ENCODE assay signal across 26 cellular contexts in genomic region chr1:206918076-206918475, GRCh38. TPM values are rescaled to one million over a fixed set of nuclear protein-coding genes. Genes with fewer than 3 reads are reported as not detected.
DNase-seq lines count a peak whose midpoint lies in the region; ATAC-seq and TF ChIP-seq lines count a peak whose summit lies in the region.
"Had no signal": no experiment of that assay in that cellular context is flagged by ENCODE, and none has a peak within 500 bp of the region (broad histone marks: within the 10 kb centered on the region; RNA-seq: fewer than 3 reads in every experiment).

No MANE protein-coding gene starts in this region.

- H3K36me3 ChIP-seq in GM06990 (ENCODE audit: control insufficient read depth, insufficient read depth, low read length) (peaks cover 13% of the 10 kb centered on the region), body of pancreas (replicated peaks in 1 of 2; ENCODE audit: insufficient read depth in 1 of 2, low read depth in 2 of 2) (no peaks in the 10 kb centered on the region)
- H3K36me3 ChIP-seq: lower lobe of right lung, right lobe of liver, SJCRH30, thoracic aorta had no signal

- H3K4me3 Mint-ChIP-seq in activated T-cell treated with anti-CD3 and anti-CD28 coated beads, Interleukin-2, amount 50 U/mL, for 4 hours: peak overlapping the region; percentile 80
- peak overlapping the region; percentile 2 for H3K4me3 Mint-ChIP-seq in activated T-helper 1 cell treated with anti-CD3 and anti-CD28 coated beads, Interleukin-12 subunit alpha, Interleukin-12 subunit beta, Interleukin-2, Interleukin-4 antibody, amounts not matched to agents 30 ng/mL and 10 ng/mL and 1 ng/mL, durations not matched to agents 14 hours and 24 hours and 36 hours
- H3K4me3 Mint-ChIP-seq: T-helper 17 cell had no signal

- no peak for TF ChIP-seq POLR2A in body of pancreas (IDR thresholded peaks at IDR 0.05)

- no peaks in the 10 kb centered on the region for H3K9me3 ChIP-seq in body of pancreas
- H3K9me3 ChIP-seq: lower lobe of right lung, right lobe of liver, SJCRH30, thoracic aorta had no signal

- H3K27ac Mint-ChIP-seq in activated T-helper 1 cell treated with anti-CD3 and anti-CD28 coated beads, Interleukin-12 subunit alpha, Interleukin-12 subunit beta, Interleukin-2, Interleukin-4 antibody, amounts not matched to agents 30 ng/mL and 10 ng/mL and 1 ng/mL, durations not matched to agents 14 hours and 24 hours and 36 hours: no peak overlapping the region
- H3K27ac Mint-ChIP-seq: T-helper 17 cell had no signal

- H3K27ac ChIP-seq in body of pancreas: no peak overlapping the region
- H3K27ac ChIP-seq: lower lobe of right lung, right lobe of liver, SJCRH30, thoracic aorta, VCaP had no signal

- TF ChIP-seq CTCF in GM06990 (IDR thresholded peaks at IDR 0.05; ENCODE audit: insufficient read depth, low read length, poor library complexity, severe bottlenecking) (no peak), body of pancreas (IDR thresholded peaks at IDR 0.05) (no peak)

- H3K4me1 ChIP-seq in body of pancreas: no peaks in the 10 kb centered on the region
- H3K4me1 ChIP-seq: SJCRH30 had no signal

- 63 to 80% methylated on average over 3 of the region's 3 CpGs for WGBS in body of pancreas, 2 donors

- H3K27me3 Mint-ChIP-seq in activated T-cell treated with anti-CD3 and anti-CD28 coated beads, Interleukin-2, amount 50 U/mL, for 4 hours (ENCODE audit: low read depth): no peaks in the 10 kb centered on the region
- no peaks in the 10 kb centered on the region for H3K27me3 Mint-ChIP-seq in activated T-helper 1 cell treated with anti-CD3 and anti-CD28 coated beads, Interleukin-12 subunit alpha, Interleukin-12 subunit beta, Interleukin-2, Interleukin-4 antibody, amounts not matched to agents 30 ng/mL and 10 ng/mL and 1 ng/mL, durations not matched to agents 14 hours and 24 hours and 36 hours (ENCODE audit: insufficient read depth)
- H3K27me3 Mint-ChIP-seq: T-helper 17 cell had no signal

- H3K27me3 ChIP-seq in GM06990 (replicated peaks; ENCODE audit: control insufficient read depth, insufficient read depth, low read length) (no peaks in the 10 kb centered on the region), body of pancreas (no peaks in the 10 kb centered on the region)
- H3K27me3 ChIP-seq: right lobe of liver had no signal

- H3K9me3 Mint-ChIP-seq in activated T-cell treated with anti-CD3 and anti-CD28 coated beads, Interleukin-2, amount 50 U/mL, for 4 hours: no peaks in the 10 kb centered on the region
- H3K9me3 Mint-ChIP-seq in activated T-helper 1 cell treated with anti-CD3 and anti-CD28 coated beads, Interleukin-12 subunit alpha, Interleukin-12 subunit beta, Interleukin-2, Interleukin-4 antibody, amounts not matched to agents 30 ng/mL and 10 ng/mL and 1 ng/mL, durations not matched to agents 14 hours and 24 hours and 36 hours: no peaks in the 10 kb centered on the region

- peaks cover 77% of the 10 kb centered on the region for H3K4me1 Mint-ChIP-seq in activated T-cell treated with anti-CD3 and anti-CD28 coated beads, Interleukin-2, amount 50 U/mL, for 4 hours (ENCODE audit: low read depth)
- H3K4me1 Mint-ChIP-seq in activated T-helper 1 cell treated with anti-CD3 and anti-CD28 coated beads, Interleukin-12 subunit alpha, Interleukin-12 subunit beta, Interleukin-2, Interleukin-4 antibody, amounts not matched to agents 30 ng/mL and 10 ng/mL and 1 ng/mL, durations not matched to agents 14 hours and 24 hours and 36 hours (ENCODE audit: low read depth): peaks cover 41% of the 10 kb centered on the region

- intact Hi-C loops in activated T-helper 1 cell treated with anti-CD3 and anti-CD28 coated beads, Interleukin-12 subunit alpha, Interleukin-12 subunit beta, Interleukin-2, Interleukin-4 antibody, amounts not matched to agents 30 ng/mL and 10 ng/mL and 1 ng/mL, durations not matched to agents 14 hours and 24 hours and 36 hours (cut with micrococcal nuclease): no loop called here
- intact Hi-C loops in posterior vena cava (cut with DNase I): loop anchor here (10.0 kb wide), 1 partner anchor 433 kb away; no protein-coding TSS in a partner anchor
- intact Hi-C loops in body of pancreas (cut with DNase I): loop anchor here (10.0 kb wide), 1 partner anchor 433 kb away; no protein-coding TSS in a partner anchor

- no peak for DNase-seq in activated T-cell treated with anti-CD3 and anti-CD28 coated beads, Interleukin-2, amount 50 U/mL, for 4 hours
- DNase-seq in activated T-cell treated with anti-CD3 and anti-CD28 coated beads, Interleukin-2, amount 50 U/mL, for 1 hour: no peak
- DNase-seq in GM06990 (ENCODE audit: extremely low read depth, insufficient read length) (no peak), posterior vena cava (ENCODE audit: low spot score) (peak; percentile 45), body of pancreas (no peak), pons (ENCODE audit: low spot score) (no peak), NCI-H187 treated with DMSO at 0.1 percent for 48 hours (lab: John Stamatoyannopoulos, UW) (no peak)
- no peak for DNase-seq in activated T-helper 1 cell treated with anti-CD3 and anti-CD28 coated beads, Interleukin-12 subunit alpha, Interleukin-12 subunit beta, Interleukin-2, Interleukin-4 antibody, amounts not matched to agents 30 ng/mL and 10 ng/mL and 1 ng/mL, durations not matched to agents 14 hours and 24 hours and 36 hours (ENCODE audit: low spot score)
- DNase-seq: ACHN, activated gamma-delta T cell treated with Interleukin-2 at 50 U/mL for 16 hours, GF-D8, hypothalamus, lower lobe of right lung, NCI-H187, NCI-H345, right lobe of liver, SJCRH30, T-helper 17 cell had no signal

- no peak for ATAC-seq in activated T-cell treated with anti-CD3 and anti-CD28 coated beads, Interleukin-2, amount 50 U/mL, for 4 hours
- ATAC-seq in body of pancreas: no peak
- ATAC-seq: K562, lower lobe of right lung, Panc1, right lobe of liver, T-helper 17 cell had no signal

- peaks cover 32% of the 10 kb centered on the region for H3K36me3 Mint-ChIP-seq in activated T-cell treated with anti-CD3 and anti-CD28 coated beads, Interleukin-2, amount 50 U/mL, for 4 hours (ENCODE audit: insufficient read depth)
- peaks cover 53% of the 10 kb centered on the region for H3K36me3 Mint-ChIP-seq in activated T-helper 1 cell treated with anti-CD3 and anti-CD28 coated beads, Interleukin-12 subunit alpha, Interleukin-12 subunit beta, Interleukin-2, Interleukin-4 antibody, amounts not matched to agents 30 ng/mL and 10 ng/mL and 1 ng/mL, durations not matched to agents 14 hours and 24 hours and 36 hours (ENCODE audit: low read depth)

- H3K4me3 ChIP-seq in GM06990 (replicated peaks; ENCODE audit: low read depth, low read length) (peak overlapping the region; percentile 81), body of pancreas (no peak overlapping the region)
- H3K4me3 ChIP-seq: K562, lower lobe of right lung, right lobe of liver, SJCRH30, thoracic aorta had no signal

RNA-seq across cellular contexts. Expression of gene FCMR, which starts 3.7 kb away (rescaled TPM):
- 10 to 100 TPM; 24.7 to 41.7 (median 24.8) TPM for total RNA-seq in activated T-cell treated with anti-CD3 and anti-CD28 coated beads, Interleukin-2, amount 50 U/mL, for 4 hours
- total RNA-seq in activated T-helper 1 cell treated with anti-CD3 and anti-CD28 coated beads, Interleukin-12 subunit alpha, Interleukin-12 subunit beta, Interleukin-2, Interleukin-4 antibody, amounts not matched to agents 30 ng/mL and 10 ng/mL and 1 ng/mL, durations not matched to agents 14 hours and 24 hours and 36 hours: 24.5 and 27.9 TPM in 2 replicates
- 1 to 10 TPM; 1.4 to 3.3 TPM for total RNA-seq in posterior vena cava
- 1 to 10 TPM in 1 of 2 donors, not detected in 1; 2.3 TPM for total RNA-seq in body of pancreas
- total RNA-seq: cerebellum, SJCRH30 had no signal

RNA-seq across cellular contexts. Expression of gene IL24, which starts 20.8 kb away (rescaled TPM):
- total RNA-seq in activated T-cell treated with anti-CD3 and anti-CD28 coated beads, Interleukin-2, amount 50 U/mL, for 4 hours: 10 to 100 TPM; 11.9 to 30.7 (median 25.0) TPM
- 4.4 and 6.8 TPM in 2 replicates for total RNA-seq in activated T-helper 1 cell treated with anti-CD3 and anti-CD28 coated beads, Interleukin-12 subunit alpha, Interleukin-12 subunit beta, Interleukin-2, Interleukin-4 antibody, amounts not matched to agents 30 ng/mL and 10 ng/mL and 1 ng/mL, durations not matched to agents 14 hours and 24 hours and 36 hours
- not detected for total RNA-seq in posterior vena cava
- not detected for total RNA-seq in body of pancreas
- total RNA-seq: cerebellum, K562, lower lobe of right lung, right lobe of liver, SJCRH30, T-helper 17 cell, thoracic aorta had no signal

RNA-seq across cellular contexts. Expression of gene PIGR, which starts 28.2 kb away (rescaled TPM):
- total RNA-seq in activated T-cell treated with anti-CD3 and anti-CD28 coated beads, Interleukin-2, amount 50 U/mL, for 4 hours: 1 to 10 TPM; 1.6 to 3.0 (median 1.8) TPM
- total RNA-seq in activated T-helper 1 cell treated with anti-CD3 and anti-CD28 coated beads, Interleukin-12 subunit alpha, Interleukin-12 subunit beta, Interleukin-2, Interleukin-4 antibody, amounts not matched to agents 30 ng/mL and 10 ng/mL and 1 ng/mL, durations not matched to agents 14 hours and 24 hours and 36 hours: 0.07 TPM in 1 of 2 replicates, not detected in the other
- total RNA-seq in posterior vena cava: under 1 TPM; 0.33 to 0.79 TPM
- 10 to 100 TPM; 14.8 to 45.1 TPM for total RNA-seq in body of pancreas
- total RNA-seq: frontal cortex, SJCRH30, T-helper 17 cell had no signal

RNA-seq across cellular contexts. Expression of gene FCAMR, which starts 52.2 kb away (rescaled TPM):
- not detected for total RNA-seq in activated T-cell treated with anti-CD3 and anti-CD28 coated beads, Interleukin-2, amount 50 U/mL, for 4 hours
- total RNA-seq in activated T-helper 1 cell treated with anti-CD3 and anti-CD28 coated beads, Interleukin-12 subunit alpha, Interleukin-12 subunit beta, Interleukin-2, Interleukin-4 antibody, amounts not matched to agents 30 ng/mL and 10 ng/mL and 1 ng/mL, durations not matched to agents 14 hours and 24 hours and 36 hours: not detected in 2 replicates
- total RNA-seq in posterior vena cava (not detected), body of pancreas (not detected)
- total RNA-seq: activated CD8-positive, alpha-beta memory T cell treated with anti-CD3 and anti-CD28 coated beads for 36 hours; cerebellum; frontal cortex; K562; lower lobe of right lung; omental fat pad; SJCRH30; T-helper 17 cell; thoracic aorta had no signal

RNA-seq across cellular contexts. Expression of gene IL20, which starts 52.7 kb away (rescaled TPM):
- total RNA-seq in activated T-cell treated with anti-CD3 and anti-CD28 coated beads, Interleukin-2, amount 50 U/mL, for 4 hours: not detected
- not detected in 2 replicates for total RNA-seq in activated T-helper 1 cell treated with anti-CD3 and anti-CD28 coated beads, Interleukin-12 subunit alpha, Interleukin-12 subunit beta, Interleukin-2, Interleukin-4 antibody, amounts not matched to agents 30 ng/mL and 10 ng/mL and 1 ng/mL, durations not matched to agents 14 hours and 24 hours and 36 hours
- total RNA-seq in posterior vena cava (not detected), body of pancreas (not detected)
- total RNA-seq: activated CD8-positive, alpha-beta memory T cell treated with anti-CD3 and anti-CD28 coated beads for 36 hours; cerebellum; frontal cortex; K562; lower lobe of right lung; right lobe of liver; SJCRH30; T-helper 17 cell; thoracic aorta had no signal
